Comparison of ENCODE assay signal across 10 cellular contexts in the genomic region with DNA sequence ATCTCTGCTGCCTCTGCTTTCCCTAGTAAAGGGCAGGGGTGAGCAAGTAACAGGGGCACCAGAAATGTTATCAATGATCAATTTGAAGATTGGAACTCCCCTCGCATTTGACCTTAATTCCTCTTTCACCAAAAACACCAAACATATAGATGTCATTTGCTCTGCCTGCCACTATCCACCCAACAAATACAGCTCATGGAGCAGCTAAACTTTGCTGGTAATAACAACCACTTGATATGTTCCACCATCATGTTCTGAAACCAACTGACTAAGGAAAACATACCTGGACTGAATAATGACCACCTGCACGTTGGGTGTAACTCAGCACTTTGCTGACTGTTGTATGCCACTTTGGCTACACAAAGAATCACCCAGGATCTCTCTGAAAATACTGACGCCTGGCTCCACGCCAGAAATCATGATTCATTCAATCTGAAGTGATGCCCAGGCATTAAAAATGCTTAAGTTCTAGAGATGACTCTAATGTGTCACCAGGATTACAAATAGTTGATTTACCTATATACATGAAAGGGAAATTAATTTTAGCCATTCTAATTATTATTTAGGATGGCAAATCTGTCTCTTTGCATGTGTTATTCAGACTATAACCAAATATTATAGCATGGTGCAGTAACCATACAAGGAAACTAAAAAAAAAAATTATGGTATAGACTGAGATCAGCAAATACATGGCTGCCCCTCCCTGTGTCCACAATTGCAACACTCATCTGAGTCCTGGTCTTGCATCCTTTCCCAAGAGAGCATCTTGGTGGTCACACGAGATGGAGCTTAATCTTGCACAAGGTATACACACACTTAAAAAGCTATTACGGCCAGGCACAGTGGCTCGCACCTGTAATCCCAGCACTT. TPM values are rescaled to one million over a fixed set of nuclear protein-coding genes. Genes with fewer than 3 reads are reported as not detected.
A peak's percentile ranks its signal among the peaks of the same experiment; 100 is the strongest.
DNase-seq lines count a peak whose midpoint lies in the region.
"Had no signal": no experiment of that assay in that cellular context is flagged by ENCODE, and none has a peak within 500 bp of the region (broad histone marks: within the 10 kb centered on the region; RNA-seq: fewer than 3 reads in every experiment).

No MANE protein-coding gene starts in this region.

- in situ Hi-C loops in G401 (cut with HindIII; ENCODE audit: low sequenced_read_pairs): no loop called here

- DNase-seq in SIG-M5 treated with dmso at 0.1 percent for 504 hours (lab: John Stamatoyannopoulos, UW; ENCODE audit: unreplicated experiment) (peak; percentile 10), SIG-M5 (lab: John Stamatoyannopoulos, UW) (no peak), NCI-H1105 treated with DMSO at 0.1 percent for 48 hours (lab: John Stamatoyannopoulos, UW) (peak; percentile 74), astrocyte of the hippocampus (ENCODE audit: low read depth, low spot score) (peak; percentile 67), GF-D8 (lab: John Stamatoyannopoulos, UW) (no peak), G401 (ENCODE audit: low spot score) (no peak)
- peak; percentile 4 to 7 for DNase-seq in stimulated activated CD4-positive, alpha-beta T cell treated with anti-CD3 and anti-CD28 coated beads, Interleukin-2, amount 100 ng/mL, for 48 hours
- no peak for DNase-seq in CD8-positive, alpha-beta memory T cell

- H3K4me3 Mint-ChIP-seq in CD8-positive, alpha-beta memory T cell: no peak overlapping the region

- peaks cover 12% of the 10 kb centered on the region for H3K4me1 ChIP-seq in CD8-positive, alpha-beta memory T cell (ENCODE audit: insufficient read depth, low read length)

- no peaks in the 10 kb centered on the region for H3K36me3 Mint-ChIP-seq in CD8-positive, alpha-beta memory T cell

- no peaks in the 10 kb centered on the region for H3K27me3 ChIP-seq in CD8-positive, alpha-beta memory T cell (ENCODE audit: insufficient read depth, low read length, poor library complexity, severe bottlenecking)
- H3K27me3 ChIP-seq: hepatocyte had no signal

- no peaks in the 10 kb centered on the region for H3K9me3 Mint-ChIP-seq in CD8-positive, alpha-beta memory T cell

- CTCF ChIA-PET in CD8-positive, alpha-beta memory T cell (lab: Charles Lee): no interaction called here

- POLR2A ChIA-PET in CD8-positive, alpha-beta memory T cell (lab: Charles Lee): interaction anchor here (0.6 kb wide), 1 partner anchor 40 kb away, joined by 3 read pairs; no protein-coding TSS in a partner anchor

- no peaks in the 10 kb centered on the region for H3K9me3 ChIP-seq in CD8-positive, alpha-beta memory T cell (ENCODE audit: low read length)

- H3K36me3 ChIP-seq in CD8-positive, alpha-beta memory T cell (ENCODE audit: insufficient read depth, low read length): no peaks in the 10 kb centered on the region

- H3K27me3 Mint-ChIP-seq in CD8-positive, alpha-beta memory T cell: no peaks in the 10 kb centered on the region

- no peak overlapping the region for H3K27ac ChIP-seq in CD8-positive, alpha-beta memory T cell (ENCODE audit: low read depth, low read length)
- H3K27ac ChIP-seq: hepatocyte had no signal

- peaks cover 11 to 15% (median 13%) of the 10 kb centered on the region in 3 donors for H3K4me1 Mint-ChIP-seq in CD8-positive, alpha-beta memory T cell

- H3K4me3 ChIP-seq in CD8-positive, alpha-beta memory T cell (ENCODE audit: low read length): no peak overlapping the region
- H3K4me3 ChIP-seq: GM12878, hepatocyte had no signal

- H3K27ac Mint-ChIP-seq in CD8-positive, alpha-beta memory T cell: no peak overlapping the region

RNA-seq across cellular contexts. Expression of a gene that starts 43.1 kb away (rescaled TPM):
- 10 to 100 TPM; 11.3 to 12.1 TPM for total RNA-seq in CD8-positive, alpha-beta memory T cell
- 6.9 TPM for polyA plus RNA-seq in CD8-positive, alpha-beta memory T cell
- 2.3 and 2.6 TPM in 2 replicates for total RNA-seq in G401 (2014; rRNA removed; shearing (Covaris generic))

Comparison
In these comparisons a context has a peak if more than half of its experiments do, and no peak if none do; other contexts are left out.
1. DNase-seq: peak in SIG-M5 treated with dmso at 0.1 percent for 504 hours (single experiment), NCI-H1105 treated with DMSO at 0.1 percent for 48 hours (single experiment), astrocyte of the hippocampus (single experiment) and stimulated activated CD4-positive, alpha-beta T cell treated with anti-CD3 and anti-CD28 coated beads, Interleukin-2, amount 100 ng/mL, for 48 hours (2 of 2); none in SIG-M5 (single experiment), CD8-positive, alpha-beta memory T cell (0 of 5), GF-D8 (single experiment) and G401 (single experiment).